In the genomic region with DNA sequence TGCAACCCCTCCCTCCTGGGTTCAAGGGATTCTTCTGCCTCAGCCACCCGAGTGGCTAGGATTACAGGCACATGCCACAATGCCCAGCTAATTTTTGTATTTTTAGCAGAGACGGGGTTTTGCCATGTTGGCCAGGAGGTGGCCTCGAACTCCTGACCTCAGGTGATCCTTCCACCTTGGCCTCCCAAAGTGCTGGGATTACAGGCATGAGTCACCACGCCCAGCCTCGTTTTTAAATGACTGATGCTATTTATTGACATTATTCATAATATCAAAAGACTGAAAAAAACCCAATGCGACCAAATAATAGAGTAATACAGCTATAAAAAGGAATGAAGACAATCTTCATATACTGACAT, we compare ENCODE assay signal across 8 cellular contexts. TPM values are rescaled to one million over a fixed set of nuclear protein-coding genes. Genes with fewer than 3 reads are reported as not detected.
DNase-seq lines count a peak whose midpoint lies in the region; ATAC-seq and TF ChIP-seq lines count a peak whose summit lies in the region.
"Not testable (repeated sequence)": the region's sequence is repeated elsewhere in the genome, so short reads cannot be mapped to it uniquely, and the experiment has no call there.

No MANE protein-coding gene starts in this region.

- WGBS in prostate gland = 56% methylated on average over 6 of the region's 6 CpGs
- 52 to 57% methylated on average over 6 of the region's 6 CpGs for WGBS in tibial nerve, 2 donors

- H3K27me3 ChIP-seq in CD4-positive, CD25-positive, alpha-beta regulatory T cell (ENCODE audit: control insufficient read depth, insufficient read depth, low read length); NT2/D1 (ENCODE audit: insufficient read depth, insufficient read length); lower lobe of right lung (ENCODE audit: low read depth); prostate gland (replicated peaks; ENCODE audit: insufficient read depth); tibial nerve: not testable (repeated sequence)

- H3K27ac ChIP-seq in CD4-positive, CD25-positive, alpha-beta regulatory T cell (ENCODE audit: insufficient read depth, low read length, poor library complexity, severe bottlenecking) = peak overlapping the region; percentile 94
- peak overlapping the region; percentile 87 for H3K27ac ChIP-seq in epithelial cell of prostate
- peak overlapping the region; percentile 86 for H3K27ac ChIP-seq in lower lobe of right lung
- H3K27ac ChIP-seq in prostate gland = peak overlapping the region; percentile 90
- H3K27ac ChIP-seq in tibial nerve = peak overlapping the region in 3 of 4 donors; percentile 87 to 94 (median 89)

- not testable (repeated sequence) for H3K27ac Mint-ChIP-seq in CD4-positive, CD25-positive, alpha-beta regulatory T cell
- peak overlapping the region; percentile 100; the same call in 1 of the 2 replicates for H3K27ac Mint-ChIP-seq in WTC11
- peak overlapping the region; percentile 96 for H3K27ac Mint-ChIP-seq in activated naive CD8-positive, alpha-beta T cell treated with anti-CD3 and anti-CD28 coated beads for 36 hours

- not testable (repeated sequence) for DNase-seq in CD4-positive, CD25-positive, alpha-beta regulatory T cell; NT2/D1 (ENCODE audit: low read depth, low spot score); WTC11 (ENCODE audit: low spot score); activated naive CD8-positive, alpha-beta T cell treated with anti-CD3 and anti-CD28 coated beads for 36 hours; epithelial cell of prostate (ENCODE audit: low read depth, low spot score); lower lobe of right lung; prostate gland (ENCODE audit: low spot score); tibial nerve (ENCODE audit: low spot score in 2 of 2)

- not testable (repeated sequence) for H3K9me3 ChIP-seq in CD4-positive, CD25-positive, alpha-beta regulatory T cell (ENCODE audit: control insufficient read depth in 2 of 2, low read length in 2 of 2); NT2/D1 (ENCODE audit: insufficient read depth, low read length); lower lobe of right lung; prostate gland; tibial nerve

- not testable (repeated sequence) for ATAC-seq in CD4-positive, CD25-positive, alpha-beta regulatory T cell (ENCODE audit: low read depth in 2 of 2); WTC11; lower lobe of right lung

- H3K27me3 Mint-ChIP-seq in CD4-positive, CD25-positive, alpha-beta regulatory T cell; WTC11 (ENCODE audit: low read depth); activated naive CD8-positive, alpha-beta T cell treated with anti-CD3 and anti-CD28 coated beads for 36 hours: not testable (repeated sequence)

- not testable (repeated sequence) for H3K9me3 Mint-ChIP-seq in CD4-positive, CD25-positive, alpha-beta regulatory T cell; WTC11; activated naive CD8-positive, alpha-beta T cell treated with anti-CD3 and anti-CD28 coated beads for 36 hours

- peaks cover 48% of the 10 kb centered on the region for H3K4me1 ChIP-seq in CD4-positive, CD25-positive, alpha-beta regulatory T cell (ENCODE audit: control insufficient read depth, insufficient read depth, low read length, poor library complexity, severe bottlenecking)
- H3K4me1 ChIP-seq in NT2/D1 (ENCODE audit: insufficient read depth, insufficient read length) = peaks cover 20% of the 10 kb centered on the region
- H3K4me1 ChIP-seq in lower lobe of right lung = peaks cover 54% of the 10 kb centered on the region
- peaks cover 14% of the 10 kb centered on the region for H3K4me1 ChIP-seq in prostate gland (replicated peaks)
- H3K4me1 ChIP-seq in tibial nerve = peaks cover 0 to 58% (median 25%) of the 10 kb centered on the region in 4 donors

- H3K9ac ChIP-seq in NT2/D1 (ENCODE audit: insufficient read length, low read depth) = peak overlapping the region; percentile 36

- intact Hi-C loops in lower lobe of right lung (cut with DNase I) = loop anchor here (10.0 kb wide), 1 partner anchor 50 kb away; a partner anchor contains a TSS
- intact Hi-C loops in prostate gland (cut with DNase I) = loop anchor here (5.0 kb wide), 1 partner anchor 122 kb away; a partner anchor contains a TSS

- H3K4me1 Mint-ChIP-seq in CD4-positive, CD25-positive, alpha-beta regulatory T cell = peaks cover 27 to 53% (median 37%) of the 10 kb centered on the region in 4 donors
- H3K4me1 Mint-ChIP-seq in WTC11 = peaks cover 42% of the 10 kb centered on the region
- H3K4me1 Mint-ChIP-seq in activated naive CD8-positive, alpha-beta T cell treated with anti-CD3 and anti-CD28 coated beads for 36 hours = peaks cover 42% of the 10 kb centered on the region

- TF ChIP-seq CTCF in WTC11 (IDR thresholded peaks at IDR 0.05); lower lobe of right lung (IDR thresholded peaks at IDR 0.05); prostate gland (IDR thresholded peaks at IDR 0.05); tibial nerve (IDR thresholded peaks at IDR 0.05): not testable (repeated sequence)

- POLR2A ChIA-PET in WTC11 (lab: Charles Lee) = interaction anchor here (0.9 to 1.1 kb wide), 3 partner anchors 43 to 92 kb away, joined by 3 to 7 read pairs (median 5); a partner anchor contains a TSS

- H3K4me3 Mint-ChIP-seq in CD4-positive, CD25-positive, alpha-beta regulatory T cell; WTC11; activated naive CD8-positive, alpha-beta T cell treated with anti-CD3 and anti-CD28 coated beads for 36 hours: not testable (repeated sequence)

- CTCF ChIA-PET in WTC11 (lab: Charles Lee) = interaction anchor here (1.1 to 3.1 kb wide), 2 partner anchors 45 to 69 kb away, joined by 5 to 35 read pairs; a partner anchor contains a TSS

- TF ChIP-seq EP300 in tibial nerve (IDR thresholded peaks at IDR 0.05) = not testable (repeated sequence)

- TF ChIP-seq POLR2A in prostate gland (IDR thresholded peaks at IDR 0.05); tibial nerve (IDR thresholded peaks at IDR 0.05): not testable (repeated sequence)

- H3K36me3 Mint-ChIP-seq in CD4-positive, CD25-positive, alpha-beta regulatory T cell = not testable (repeated sequence)
- H3K36me3 Mint-ChIP-seq in WTC11 = peaks cover 21% of the 10 kb centered on the region
- H3K36me3 Mint-ChIP-seq in activated naive CD8-positive, alpha-beta T cell treated with anti-CD3 and anti-CD28 coated beads for 36 hours = peaks cover 31% of the 10 kb centered on the region

- H3K36me3 ChIP-seq in CD4-positive, CD25-positive, alpha-beta regulatory T cell (ENCODE audit: control insufficient read depth, insufficient read depth, low read length); lower lobe of right lung; prostate gland; tibial nerve: not testable (repeated sequence)
- H3K36me3 ChIP-seq in NT2/D1 (ENCODE audit: insufficient read depth, insufficient read length, low read length) = peaks cover 20% of the 10 kb centered on the region

- not testable (repeated sequence) for H3K4me3 ChIP-seq in CD4-positive, CD25-positive, alpha-beta regulatory T cell (ENCODE audit: low read depth, low read length); NT2/D1 (ENCODE audit: insufficient read length, low read depth); lower lobe of right lung; prostate gland; tibial nerve

RNA-seq across cellular contexts. Expression of a gene that starts 1.5 kb away (rescaled TPM):
- 45.6 TPM for total RNA-seq in CD4-positive, CD25-positive, alpha-beta regulatory T cell
- polyA plus RNA-seq in CD4-positive, CD25-positive, alpha-beta regulatory T cell = 100 to 1,000 TPM; 101 to 118 (median 116) TPM
- total RNA-seq in WTC11 (2021) (373 to 434 TPM (median 409 TPM) in 3 replicates), lower lobe of right lung (72.3 TPM), prostate gland (100 to 1,000 TPM; 157 to 215 TPM), tibial nerve (100 to 1,000 TPM in 3 of 4 donors, 10 to 100 TPM in 1; 70.4 to 167 (median 156) TPM)
- 100 to 1,000 TPM; 419 to 435 TPM for total RNA-seq in activated naive CD8-positive, alpha-beta T cell treated with anti-CD3 and anti-CD28 coated beads for 36 hours

RNA-seq across cellular contexts. Expression of a gene that starts 16.0 kb away (rescaled TPM):
- 39.4 TPM for total RNA-seq in CD4-positive, CD25-positive, alpha-beta regulatory T cell
- polyA plus RNA-seq in CD4-positive, CD25-positive, alpha-beta regulatory T cell = 1 to 10 TPM; 6.7 to 8.7 (median 8.2) TPM
- total RNA-seq in WTC11 (2021) = 39.2 to 68.1 TPM (median 40.8 TPM) in 3 replicates
- total RNA-seq in activated naive CD8-positive, alpha-beta T cell treated with anti-CD3 and anti-CD28 coated beads for 36 hours = 10 to 100 TPM; 15.7 to 17.8 TPM
- 40.9 TPM for total RNA-seq in lower lobe of right lung
- 10 to 100 TPM; 18.0 to 37.3 TPM for total RNA-seq in prostate gland
- total RNA-seq in tibial nerve = 10 to 100 TPM; 15.9 to 27.9 (median 20.1) TPM

RNA-seq across cellular contexts. Expression of a gene that starts 42.9 kb away (rescaled TPM):
- total RNA-seq in CD4-positive, CD25-positive, alpha-beta regulatory T cell = 1,564 TPM
- 10 to 100 TPM; 30.7 to 85.9 (median 58.8) TPM for polyA plus RNA-seq in CD4-positive, CD25-positive, alpha-beta regulatory T cell
- total RNA-seq in WTC11 (2021) (121 to 137 TPM (median 133 TPM) in 3 replicates), lower lobe of right lung (150 TPM), prostate gland (100 to 1,000 TPM; 521 to 844 TPM), tibial nerve (100 to 1,000 TPM; 309 to 553 (median 486) TPM)
- total RNA-seq in activated naive CD8-positive, alpha-beta T cell treated with anti-CD3 and anti-CD28 coated beads for 36 hours = 100 to 1,000 TPM; 379 to 398 TPM

RNA-seq across cellular contexts. Expression of a gene that starts 50.1 kb away (rescaled TPM):
- 26.5 TPM for total RNA-seq in CD4-positive, CD25-positive, alpha-beta regulatory T cell
- under 1 TPM in 3 of 4 donors, not detected in 1; 0.03 to 0.28 (median 0.16) TPM for polyA plus RNA-seq in CD4-positive, CD25-positive, alpha-beta regulatory T cell
- 0.46 to 1.0 TPM (median 0.61 TPM) in 3 replicates for total RNA-seq in WTC11 (2021)
- under 1 TPM; 0.29 to 0.32 TPM for total RNA-seq in activated naive CD8-positive, alpha-beta T cell treated with anti-CD3 and anti-CD28 coated beads for 36 hours
- 4.1 TPM for total RNA-seq in lower lobe of right lung
- total RNA-seq in prostate gland = 10 to 100 TPM in 1 of 2 donors, 1 to 10 TPM in 1; 4.1 to 19.5 TPM
- total RNA-seq in tibial nerve = 10 to 100 TPM in 2 of 4 donors, 1 to 10 TPM in 2; 2.3 to 11.4 (median 8.2) TPM
